In the genomic region with DNA sequence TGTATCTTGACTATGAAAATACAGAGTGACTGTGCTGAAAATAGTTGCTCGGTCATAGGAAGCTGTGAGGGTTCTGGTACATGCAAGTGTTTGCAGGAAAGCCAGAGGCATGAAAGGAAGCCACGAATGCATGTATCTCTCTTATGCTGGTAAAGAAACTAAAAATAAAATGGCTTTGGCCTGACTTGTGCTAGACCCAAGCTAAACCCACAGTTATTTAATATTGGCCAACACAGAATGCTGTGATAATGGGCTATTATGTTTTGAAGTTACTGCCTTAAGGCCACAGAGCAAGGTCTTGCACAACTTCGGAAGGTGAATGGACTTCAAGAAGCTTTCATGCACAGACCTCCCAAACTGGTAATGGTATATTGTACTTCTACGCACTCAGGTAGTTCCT, we compare ENCODE assay signal across 20 cellular contexts.
DNase-seq lines count a peak whose midpoint lies in the region; ATAC-seq and TF ChIP-seq lines count a peak whose summit lies in the region.
"Had no signal": no experiment of that assay in that cellular context is flagged by ENCODE, and none has a peak within 500 bp of the region (broad histone marks: within the 10 kb centered on the region; RNA-seq: fewer than 3 reads in every experiment).

No MANE protein-coding gene starts in this region.

- CTCF ChIA-PET in AG04449 (lab: Yijun Ruan, JAX) = no interaction called here
- CTCF ChIA-PET in IMR-90 (lab: Yijun Ruan, JAX) = interaction anchor here (0.6 kb wide), 1 partner anchor 52 kb away, joined by 4 read pairs; no protein-coding TSS in a partner anchor

- H3K9ac ChIP-seq in IMR-90 (ENCODE audit: low read depth, low read length) = no peak overlapping the region; the same call in 1 of the 2 replicates

- H3K36me3 ChIP-seq in IMR-90 (ENCODE audit: control insufficient read depth, insufficient read depth, low read length) (no peaks in the 10 kb centered on the region), breast epithelium (no peaks in the 10 kb centered on the region), thyroid gland (no peaks in the 10 kb centered on the region)
- H3K36me3 ChIP-seq: MG63, Peyer's patch had no signal

- no peak overlapping the region for H4K5ac ChIP-seq in IMR-90 (ENCODE audit: low read depth, low read length)

- H3K4ac ChIP-seq in IMR-90 (ENCODE audit: low read depth, low read length) = no peak overlapping the region

- H4K91ac ChIP-seq in IMR-90 (ENCODE audit: insufficient read depth, low read depth, low read length) = no peak overlapping the region

- no peak for TF ChIP-seq RAD21 in IMR-90 (IDR thresholded peaks at IDR 0.05; ENCODE audit: low read length)

- POLR2A ChIA-PET in AG04449 (lab: Yijun Ruan, JAX) (no interaction called here), IMR-90 (lab: Charles Lee; ENCODE audit: unreplicated experiment) (no interaction called here)

- dilution Hi-C loops in IMR-90 (cut with HindIII; ENCODE audit: low sequenced_read_pairs, unreplicated experiment) = no loop called here

- TF ChIP-seq CTCF in AG04449 (IDR thresholded peaks at IDR 0.05; ENCODE audit: insufficient read depth, low read length, missing control alignments) = no peak
- no peak for TF ChIP-seq CTCF in IMR-90 (conservative IDR thresholded peaks at IDR 0.05; ENCODE audit: low read depth, low read length)
- TF ChIP-seq CTCF in breast epithelium (IDR thresholded peaks at IDR 0.05) = no peak
- TF ChIP-seq CTCF in fibroblast of villous mesenchyme (IDR thresholded peaks at IDR 0.05; ENCODE audit: insufficient read depth, low read depth, low read length) = no peak
- no peak for TF ChIP-seq CTCF in type B pancreatic cell (conservative IDR thresholded peaks at IDR 0.05)
- no peak for TF ChIP-seq CTCF in thyroid gland (IDR thresholded peaks at IDR 0.05)

- DNase-seq in AG04449 (ENCODE audit: low read depth, low spot score) (peak; percentile 34), IMR-90 (no peak), breast epithelium (ENCODE audit: low spot score in 2 of 2) (peak in 1 of 2 donors; percentile 63), fibroblast of villous mesenchyme (ENCODE audit: low read depth) (peak; percentile 30), NCI-H1092 treated with DMSO at 0.1 percent for 48 hours (lab: John Stamatoyannopoulos, UW) (no peak), type B pancreatic cell (ENCODE audit: extremely low spot score, unreplicated experiment) (no peak), thyroid gland (no peak)
- no peak for DNase-seq in activated T-cell treated with anti-CD3 and anti-CD28 coated beads, Interleukin-2, amount 50 U/mL, for 1 hour
- DNase-seq: 8988T, Caco-2, HFFc6, KBM-7, MG63, NCI-H1105 treated with DMSO at 0.1 percent for 48 hours, NCI-H187 treated with DMSO at 0.1 percent for 48 hours, NCI-H446, NCI-H774, Peyer's patch, SIG-M5 had no signal

- H2AFZ ChIP-seq in IMR-90 (replicated peaks; ENCODE audit: low read length, poor library complexity) = no peak overlapping the region

- no peak overlapping the region for H2BK15ac ChIP-seq in IMR-90 (ENCODE audit: low read depth, low read length)

- H3K9me3 Mint-ChIP-seq in type B pancreatic cell = no peaks in the 10 kb centered on the region
- H3K9me3 Mint-ChIP-seq: HFFc6 had no signal

- no peak overlapping the region for H3K4me2 ChIP-seq in IMR-90 (ENCODE audit: low read depth, low read length)

- H3K4me3 ChIP-seq in AG04449 (ENCODE audit: low read depth, low read length) (no peak overlapping the region), IMR-90 (ENCODE audit: insufficient read depth, low read depth, low read length) (no peak overlapping the region), breast epithelium (no peak overlapping the region), fibroblast of villous mesenchyme (ENCODE audit: low read depth, low read length) (no peak overlapping the region), thyroid gland (replicated peaks in 1 of 3) (no peak overlapping the region)
- H3K4me3 ChIP-seq: MG63, Peyer's patch had no signal

- H3K23ac ChIP-seq in IMR-90 (ENCODE audit: low read depth, low read length) = no peak overlapping the region

- no peaks in the 10 kb centered on the region for H3K9me1 ChIP-seq in IMR-90 (ENCODE audit: insufficient read depth, low read length)

- no CpG with 5 or more reads among the region's 4 CpGs for WGBS in IMR-90 (ENCODE audit: extremely low coverage in 2 of 2, insufficient read length in 1 of 2), 2 experiments
- WGBS in thyroid gland, 2 donors = 81 to 89% methylated on average over 4 of the region's 4 CpGs

- H2BK20ac ChIP-seq in IMR-90 (ENCODE audit: low read depth, low read length) = no peak overlapping the region

- H3K4me1 ChIP-seq in IMR-90 (ENCODE audit: control insufficient read depth, insufficient read depth, low read length) (no peaks in the 10 kb centered on the region), breast epithelium (no peaks in the 10 kb centered on the region), thyroid gland (no peaks in the 10 kb centered on the region)
- H3K4me1 ChIP-seq: Caco-2, Peyer's patch had no signal

- no peak overlapping the region for H2AK5ac ChIP-seq in IMR-90 (ENCODE audit: low read depth, low read length)

- H3K18ac ChIP-seq in IMR-90 (ENCODE audit: low read depth, low read length) = no peak overlapping the region

- no peak overlapping the region for H2AK9ac ChIP-seq in IMR-90 (replicated peaks; ENCODE audit: low read depth, low read length, poor library complexity)

- H3K27ac Mint-ChIP-seq in type B pancreatic cell = no peak overlapping the region
- H3K27ac Mint-ChIP-seq: CD14-positive monocyte, HFFc6 had no signal

- H3K9me3 ChIP-seq in IMR-90 (ENCODE audit: control insufficient read depth, insufficient read depth, low read length) = no peaks in the 10 kb centered on the region
- H3K9me3 ChIP-seq in breast epithelium = no peaks in the 10 kb centered on the region
- H3K9me3 ChIP-seq in thyroid gland = no peaks in the 10 kb centered on the region
- H3K9me3 ChIP-seq: Caco-2, MG63, Peyer's patch had no signal

- H3K27me3 ChIP-seq in IMR-90 (ENCODE audit: control insufficient read depth, insufficient read depth, low read length) (no peaks in the 10 kb centered on the region), breast epithelium (no peaks in the 10 kb centered on the region), thyroid gland (no peaks in the 10 kb centered on the region)
- H3K27me3 ChIP-seq: MG63, Peyer's patch had no signal

- BruUV-seq in IMR-90 (replicated peaks; lab: Mats Ljungman, UMichigan) = no TSS peak

- no peak overlapping the region for H3K56ac ChIP-seq in IMR-90 (ENCODE audit: extremely low read depth, insufficient read depth, low read length)

- H4K8ac ChIP-seq in IMR-90 (ENCODE audit: low read depth in 2 of 2, low read length in 2 of 2) = no peak overlapping the region

- TF ChIP-seq POLR2A in IMR-90 (IDR thresholded peaks at IDR 0.05; ENCODE audit: low read depth, low read length) (no peak), breast epithelium (IDR thresholded peaks at IDR 0.05) (no peak), thyroid gland (IDR thresholded peaks at IDR 0.05) (no peak)

- no peaks in the 10 kb centered on the region for H4K20me1 ChIP-seq in IMR-90 (ENCODE audit: insufficient read depth, low read length)

- H2BK120ac ChIP-seq in IMR-90 (ENCODE audit: low read depth, low read length) = no peak overlapping the region

- ATAC-seq in IMR-90 (ENCODE audit: low read depth) = no peak

- H3K4me1 Mint-ChIP-seq in type B pancreatic cell (ENCODE audit: unreplicated experiment) = no peaks in the 10 kb centered on the region
- H3K4me1 Mint-ChIP-seq: CD14-positive monocyte had no signal

- no peaks in the 10 kb centered on the region for H3K27me3 Mint-ChIP-seq in type B pancreatic cell

- no peak overlapping the region for H2BK5ac ChIP-seq in IMR-90 (ENCODE audit: low read depth, low read length, poor library complexity, severe bottlenecking)

- in situ Hi-C loops in IMR-90 (cut with MboI; ENCODE audit: low sequenced_read_pairs) = no loop called here

- H3K27ac ChIP-seq in IMR-90 (ENCODE audit: insufficient read depth, low read length) = no peak overlapping the region
- peak overlapping the region; percentile 50 to 52 for H3K27ac ChIP-seq in breast epithelium
- H3K27ac ChIP-seq in thyroid gland = no peak overlapping the region
- H3K27ac ChIP-seq: Peyer's patch had no signal

- no peaks in the 10 kb centered on the region for H3K36me3 Mint-ChIP-seq in type B pancreatic cell
- H3K36me3 Mint-ChIP-seq: CD14-positive monocyte had no signal

- no peak overlapping the region for H3K14ac ChIP-seq in IMR-90 (replicated peaks; ENCODE audit: low read depth, low read length)

- intact Hi-C loops in IMR-90 (cut with micrococcal nuclease) = no loop called here
- intact Hi-C loops in breast epithelium (cut with DNase I; ENCODE audit: low total_unique reads) = no loop called here
- intact Hi-C loops in thyroid gland (cut with DNase I) = no loop called here

- no peaks in the 10 kb centered on the region for H3K79me1 ChIP-seq in IMR-90 (ENCODE audit: low read depth in 1 of 2, low read length in 2 of 2)

- H3K4me3 Mint-ChIP-seq in type B pancreatic cell = no peak overlapping the region
- H3K4me3 Mint-ChIP-seq: CD14-positive monocyte, HFFc6 had no signal

TF ChIP-seq in IMR-90, 13 proteins besides CTCF, POLR2A, EP300 and RAD21:
- peak; percentile 29; the same call in 1 of the 2 replicates for TF ChIP-seq CEBPB (IDR thresholded peaks at IDR 0.05; ENCODE audit: low read depth, low read length)
- TF ChIP-seq BHLHE40 (IDR thresholded peaks at IDR 0.05; ENCODE audit: low read depth, low read length) = no peak

Comparison
In these comparisons a context has a peak if more than half of its experiments do, and no peak if none do; other contexts are left out.
1. DNase-seq: peak in AG04449 (single experiment) and fibroblast of villous mesenchyme (single experiment); none in IMR-90 (single experiment), NCI-H1092 treated with DMSO at 0.1 percent for 48 hours (single experiment), activated T-cell treated with anti-CD3 and anti-CD28 coated beads, Interleukin-2, amount 50 U/mL, for 1 hour (single experiment), type B pancreatic cell (single experiment) and thyroid gland (0 of 2).
2. H3K27ac ChIP-seq: peak in breast epithelium (2 of 2); none in IMR-90 (single experiment) and thyroid gland (0 of 3).